In the genomic region with DNA sequence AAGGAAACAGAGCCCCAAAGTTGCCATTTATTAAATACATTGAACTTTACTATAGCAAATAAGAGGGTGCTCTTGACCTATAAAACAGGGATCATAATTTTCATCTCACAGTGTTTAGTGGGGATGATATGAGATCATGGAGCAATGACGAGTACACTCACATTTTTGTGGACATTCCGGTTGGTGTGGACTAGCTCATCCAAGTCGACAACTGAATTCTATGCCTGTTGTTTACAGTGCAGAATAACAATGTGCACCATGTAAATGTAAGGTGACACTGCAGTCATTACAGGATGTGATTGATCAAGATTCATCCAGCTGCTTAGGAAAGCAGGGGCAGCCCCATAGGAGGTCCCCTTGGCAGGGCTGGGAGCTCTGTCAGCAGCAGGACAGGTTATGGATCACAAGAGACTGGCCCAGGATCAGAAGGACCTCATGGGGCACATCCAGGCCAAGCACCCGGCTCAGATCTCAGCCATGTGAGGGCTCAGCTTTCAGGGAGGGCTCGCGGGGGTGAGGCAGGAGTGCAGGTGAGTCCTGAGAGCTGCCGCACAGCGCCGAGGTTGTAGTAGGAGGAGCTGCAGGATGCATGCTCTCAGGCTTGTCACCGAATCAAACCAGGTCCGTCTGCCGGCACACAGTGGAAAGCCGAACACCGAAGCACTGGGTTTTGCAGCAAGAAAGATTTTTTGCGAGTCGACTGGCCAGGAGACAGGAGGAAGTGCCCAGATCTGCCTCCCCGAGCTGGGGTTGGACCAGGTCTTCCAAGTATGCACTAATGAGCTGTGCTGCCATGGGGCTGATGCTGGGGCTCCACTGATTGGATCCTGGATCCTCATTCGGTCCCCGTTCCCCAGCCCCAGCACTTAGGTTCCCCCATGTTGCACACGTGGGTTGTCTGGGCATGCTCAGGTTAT, we compare ENCODE assay signal across 15 cellular contexts.
"Had no signal": no experiment of that assay in that cellular context is flagged by ENCODE, and none has a peak within 500 bp of the region (broad histone marks: within the 10 kb centered on the region; RNA-seq: fewer than 3 reads in every experiment).

No MANE protein-coding gene starts in this region.

- H3K4me3 ChIP-seq: cardiac muscle cell, colonic mucosa, esophagus squamous epithelium, left lung, skin epidermis, stomach had no signal

- ATAC-seq: activated CD8-positive, alpha-beta T cell treated with anti-CD3 and anti-CD28 coated beads, Interleukin-2, amount 10 ng/mL, durations not matched to agents 7 days and 5 days; left lung had no signal

- H3K36me3 ChIP-seq: cardiac muscle cell, colonic mucosa, esophagus squamous epithelium, left lung, stomach had no signal

- FAIRE-seq: urothelium cell line had no signal

- H3K9me3 ChIP-seq: colonic mucosa, esophagus squamous epithelium, left lung, stomach had no signal

- DNase-seq: activated CD4-positive, alpha-beta T cell treated with anti-CD3 and anti-CD28 coated beads for 4 hours; activated CD8-positive, alpha-beta memory T cell treated with anti-CD3 and anti-CD28 coated beads, Interleukin-2, amount 50 U/mL, for 48 hours; activated CD8-positive, alpha-beta T cell treated with anti-CD3 and anti-CD28 coated beads, Interleukin-2, amount 10 ng/mL, durations not matched to agents 7 days and 5 days; activated naive CD4-positive, alpha-beta T cell; colonic mucosa; esophagus squamous epithelium; foreskin fibroblast; head of caudate nucleus; mesenchymal stem cell; stomach; T-helper 9 cell had no signal

- H3K4me1 ChIP-seq: colonic mucosa, esophagus squamous epithelium, left lung, stomach had no signal

- H3K27me3 ChIP-seq: cardiac muscle cell, colonic mucosa had no signal

- H3K27ac ChIP-seq: cardiac muscle cell, colonic mucosa, esophagus squamous epithelium, left lung, skin epidermis, stomach had no signal
